ENCODE assay signal across 12 cellular contexts in the genomic region with DNA sequence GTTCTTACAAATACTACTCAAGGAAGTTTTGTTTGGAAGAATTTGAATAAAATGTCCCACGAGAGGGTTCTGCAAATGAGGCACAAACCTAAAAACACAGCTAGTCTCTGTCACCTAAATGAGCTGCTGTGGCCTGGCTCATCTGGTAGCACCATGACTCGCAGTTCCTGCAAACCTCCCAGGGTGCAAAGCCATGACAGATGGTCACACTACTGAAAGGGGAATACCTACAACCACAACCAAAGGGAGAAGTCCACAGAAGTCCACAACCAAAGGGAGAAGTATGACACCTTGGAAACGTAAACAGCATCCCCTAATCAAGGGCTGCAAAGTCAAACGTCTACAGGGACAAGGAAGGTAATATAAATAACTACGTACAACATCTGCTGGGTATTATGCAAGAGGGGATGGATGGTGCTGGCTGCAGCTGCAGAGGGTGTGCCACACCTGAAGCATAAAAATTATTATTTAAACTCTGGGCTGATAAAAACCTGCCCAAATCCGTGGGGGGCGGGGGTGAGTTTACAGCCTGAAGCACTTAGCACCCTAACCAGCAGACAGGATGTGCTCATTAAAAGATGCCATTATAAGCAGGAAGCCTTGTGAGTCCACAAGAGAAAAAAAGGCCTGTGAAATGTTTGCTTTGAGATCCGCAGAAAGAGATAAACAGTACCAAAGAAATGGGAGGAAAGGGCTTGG.
DNase-seq lines count a peak whose midpoint lies in the region; ATAC-seq, FAIRE-seq and TF ChIP-seq lines count a peak whose summit lies in the region.
"Had no signal": no experiment of that assay in that cellular context is flagged by ENCODE, and none has a peak within 500 bp of the region (broad histone marks: within the 10 kb centered on the region; RNA-seq: fewer than 3 reads in every experiment).

No MANE protein-coding gene starts in this region.

- H3K4me1 ChIP-seq in keratinocyte (ENCODE audit: control insufficient read depth, extremely low read depth, insufficient read depth, low read length), result peaks cover 32% of the 10 kb centered on the region
- H3K4me1 ChIP-seq in HAP-1, result peaks cover 10% of the 10 kb centered on the region

- H3K4me2 ChIP-seq in keratinocyte (ENCODE audit: control insufficient read depth, extremely low read depth, insufficient read depth, low read depth, low read length), result peak overlapping the region; percentile 37

- no peaks in the 10 kb centered on the region for H4K20me1 ChIP-seq in keratinocyte (ENCODE audit: control insufficient read depth, extremely low read depth, insufficient read depth, low read length)

- H3K36me3 ChIP-seq in keratinocyte (ENCODE audit: control insufficient read depth in 2 of 2, extremely low read depth in 1 of 2, insufficient read depth in 2 of 2, low read length in 2 of 2), result no peaks in the 10 kb centered on the region
- no peaks in the 10 kb centered on the region for H3K36me3 ChIP-seq in HAP-1 (replicated peaks)
- H3K36me3 ChIP-seq: tibial nerve had no signal

- no peak for TF ChIP-seq CTCF in keratinocyte (optimal IDR thresholded peaks at IDR 0.05 in 1 of 3, IDR thresholded peaks at IDR 0.05 in 1 of 3, conservative IDR thresholded peaks at IDR 0.05 in 1 of 3; ENCODE audit: extremely low read depth in 1 of 3, insufficient read depth in 2 of 3, low read length in 3 of 3)

- no peaks in the 10 kb centered on the region for H3K79me2 ChIP-seq in keratinocyte (ENCODE audit: control insufficient read depth, insufficient read depth, low read length)

- no peak overlapping the region for H2AFZ ChIP-seq in keratinocyte (ENCODE audit: control insufficient read depth, low read length)

- peak; percentile 90 for DNase-seq in DMS153 (lab: John Stamatoyannopoulos, UW)
- peak; percentile 42 for DNase-seq in HT-29 (ENCODE audit: low spot score)
- peak; percentile 58 for DNase-seq in RPMI8226
- DNase-seq in keratinocyte (ENCODE audit: low read depth, low spot score), result peak; percentile 40
- no peak for DNase-seq in GM12891 (ENCODE audit: insufficient read length, low spot score)
- DNase-seq in HAP-1 (ENCODE audit: low spot score in 2 of 2), result no peak
- DNase-seq: activated naive CD4-positive, alpha-beta T cell treated with Interleukin-2 at 50 U/mL for 16 hours; erythroblast had no signal

- TF ChIP-seq POLR2A in GM12891 (IDR thresholded peaks at IDR 0.05; ENCODE audit: low read depth, low read length), result no peak

- H3K9me3 ChIP-seq in keratinocyte (ENCODE audit: control insufficient read depth, low read depth, low read length) (no peaks in the 10 kb centered on the region), HAP-1 (no peaks in the 10 kb centered on the region)

- no peak overlapping the region for H3K4me3 ChIP-seq in keratinocyte (ENCODE audit: control insufficient read depth in 2 of 3, extremely low read depth in 1 of 3, insufficient read depth in 2 of 3, low read depth in 1 of 3, low read length in 3 of 3)
- H3K4me3 ChIP-seq in HAP-1, result no peak overlapping the region
- H3K4me3 ChIP-seq: K562, tibial nerve had no signal

- dilution Hi-C loops in keratinocyte (cut with MboI; ENCODE audit: extremely low pct_ligation_motif_present, low sequenced_read_pairs), result no loop called here

- in situ Hi-C loops in HAP-1 (cut with MboI; ENCODE audit: low sequenced_read_pairs), result no loop called here

- ATAC-seq in HG03135 (IDR thresholded peaks at IDR 0.05; ENCODE audit: unreplicated experiment) (no peak), GM18861 (IDR thresholded peaks at IDR 0.05; ENCODE audit: unreplicated experiment) (no peak)
- ATAC-seq: K562 had no signal

- peak overlapping the region; percentile 25 for H3K9ac ChIP-seq in keratinocyte (ENCODE audit: control insufficient read depth, extremely low read depth, insufficient read depth, low read length)

- H3K27me3 ChIP-seq in keratinocyte (ENCODE audit: control insufficient read depth, extremely low read depth, insufficient read depth, low read length) (no peaks in the 10 kb centered on the region), HAP-1 (ENCODE audit: low read depth) (no peaks in the 10 kb centered on the region)
- H3K27me3 ChIP-seq: tibial nerve had no signal

- H3K27ac ChIP-seq in keratinocyte (ENCODE audit: control insufficient read depth, insufficient read depth, low read length), result peak overlapping the region; percentile 38
- H3K27ac ChIP-seq: tibial nerve had no signal

- FAIRE-seq in keratinocyte (lab: Jason Lieb, UNC) (peak; percentile 84), GM12891 (lab: Jason Lieb, UNC) (no peak)
- FAIRE-seq: K562 had no signal

- H3K9me1 ChIP-seq in keratinocyte (ENCODE audit: control insufficient read depth, extremely low read depth, insufficient read depth, low read length), result no peaks in the 10 kb centered on the region

TF ChIP-seq in GM12891, 5 proteins besides CTCF, POLR2A, EP300 and RAD21:
- TF ChIP-seq POU2F2 (IDR thresholded peaks at IDR 0.05; ENCODE audit: low read depth, low read length) (no peak), SPI1 (IDR thresholded peaks at IDR 0.05; ENCODE audit: low read depth, low read length) (no peak), POLR2AphosphoS5 (IDR thresholded peaks at IDR 0.05; ENCODE audit: low read depth, low read length) (no peak), TAF1 (IDR thresholded peaks at IDR 0.05; ENCODE audit: low read depth, low read length) (no peak), PAX5 (IDR thresholded peaks at IDR 0.05; ENCODE audit: insufficient read depth, low read length, severe bottlenecking) (no peak)

Comparison
In these comparisons a context has a peak if more than half of its experiments do, and no peak if none do; other contexts are left out.
1. DNase-seq: peak in DMS153 (single experiment), HT-29 (single experiment), RPMI8226 (single experiment) and keratinocyte (single experiment); none in GM12891 (single experiment) and HAP-1 (0 of 2).